Comparison of ENCODE assay signal across 15 cellular contexts in genomic region chr13:75129331-75129730, GRCh38.
"Had no signal": no experiment of that assay in that cellular context is flagged by ENCODE, and none has a peak within 500 bp of the region (broad histone marks: within the 10 kb centered on the region; RNA-seq: fewer than 3 reads in every experiment).

No MANE protein-coding gene starts in this region.

- H3K36me3 ChIP-seq: breast epithelium, left ventricle myocardium inferior, neutrophil, suprapubic skin had no signal

- H3K4me1 ChIP-seq: breast epithelium, left ventricle myocardium inferior, suprapubic skin had no signal

- H3K9me3 ChIP-seq: left ventricle myocardium inferior, mucosa of descending colon, neutrophil, suprapubic skin had no signal

- DNase-seq: activated naive CD4-positive, alpha-beta T cell; activated naive CD8-positive, alpha-beta T cell treated with anti-CD3 and anti-CD28 coated beads, Interleukin-2, amount 10 ng/mL, durations not matched to agents 7 days and 5 days; anterior cingulate cortex; cerebellar nuclear complex; effector memory CD8-positive, alpha-beta T cell; glutamatergic neuron; hypothalamus; left ventricle myocardium inferior; mucosa of descending colon; natural killer cell; stimulated activated naive CD8-positive, alpha-beta T cell treated with anti-CD3 and anti-CD28 coated beads, Interleukin-15, Interleukin-2, amounts not matched to agents 100 U/mL and 50 U/mL, for 24 hours had no signal

- H3K4me3 ChIP-seq: breast epithelium, left ventricle myocardium inferior, mucosa of descending colon, skin epidermis, suprapubic skin had no signal

- H3K27me3 ChIP-seq: breast epithelium, neutrophil, suprapubic skin had no signal

- H3K27ac ChIP-seq: breast epithelium, left ventricle myocardium inferior, neutrophil, skin epidermis, suprapubic skin had no signal
